1 cellular context compared by ENCODE assay signal in genomic region chr17:50139950-50140885, GRCh38.
TF ChIP-seq lines count a peak whose summit lies in the region.

No MANE protein-coding gene starts in this region.

TF ChIP-seq in HepG2, 621 proteins besides CTCF, POLR2A, EP300 and RAD21 (continued from another document and continues in another):
- TF ChIP-seq TFDP2 (CRISPR knock-in tag; IDR thresholded peaks at IDR 0.05) (no peak), ZNF468 (CRISPR knock-in tag; IDR thresholded peaks at IDR 0.05) (no peak), TIGD3 (CRISPR knock-in tag; IDR thresholded peaks at IDR 0.05; ENCODE audit: borderline replicate concordance) (no peak), PATZ1 (CRISPR knock-in tag; IDR thresholded peaks at IDR 0.05) (peak; percentile 52; the same call in 1 of the 2 replicates), TFAP4 (IDR thresholded peaks at IDR 0.05; ENCODE audit: borderline replicate concordance, low read depth) (0 out of 2 replicates have a peak, but pooled peaks have one; percentile 29), MAFF (IDR thresholded peaks at IDR 0.05; ENCODE audit: low read depth, low read length) (no peak), KMT2B (CRISPR knock-in tag; IDR thresholded peaks at IDR 0.05) (no peak), ZBTB38 (CRISPR knock-in tag; IDR thresholded peaks at IDR 0.05) (peak; percentile 70), IRF1 (CRISPR knock-in tag; IDR thresholded peaks at IDR 0.05; ENCODE audit: low read depth) (no peak), REPIN1 (CRISPR knock-in tag; IDR thresholded peaks at IDR 0.05; ENCODE audit: borderline replicate concordance, low read depth) (0 out of 2 replicates have a peak, but pooled peaks have one; percentile 29), ZBTB33 (CRISPR knock-in tag; IDR thresholded peaks at IDR 0.05) (0 out of 2 replicates have a peak, but pooled peaks have one; percentile 10), ZNF256 (CRISPR knock-in tag; conservative IDR thresholded peaks at IDR 0.05) (no peak), GLMP (CRISPR knock-in tag; IDR thresholded peaks at IDR 0.05; ENCODE audit: borderline replicate concordance) (no peak), HMGXB3 (CRISPR knock-in tag; IDR thresholded peaks at IDR 0.05; ENCODE audit: borderline replicate concordance) (no peak), RFXANK (CRISPR knock-in tag; IDR thresholded peaks at IDR 0.05) (no peak), NFYC (CRISPR knock-in tag; IDR thresholded peaks at IDR 0.05) (no peak), CHD4 (IDR thresholded peaks at IDR 0.05; ENCODE audit: borderline replicate concordance, low read length) (no peak), MEIS1 (CRISPR knock-in tag; IDR thresholded peaks at IDR 0.05; ENCODE audit: borderline replicate concordance) (no peak; the same call in 1 of the 2 replicates), SNRNP70 (IDR thresholded peaks at IDR 0.05; ENCODE audit: low read depth, low read length) (no peak), RORA (CRISPR knock-in tag; IDR thresholded peaks at IDR 0.05) (no peak), SIX4 (CRISPR knock-in tag; IDR thresholded peaks at IDR 0.05) (no peak), ELF3 (CRISPR knock-in tag; IDR thresholded peaks at IDR 0.05) (peak; percentile 23; the same call in 1 of the 2 replicates), SKI (IDR thresholded peaks at IDR 0.05; ENCODE audit: partially characterized antibody) (peak; percentile 17), KAT8 (CRISPR knock-in tag; IDR thresholded peaks at IDR 0.05) (no peak), NR2F6 (IDR thresholded peaks at IDR 0.05) (no peak), NR2F6 (CRISPR knock-in tag; IDR thresholded peaks at IDR 0.05) (0 out of 2 replicates have a peak, but pooled peaks have one; percentile 6), ZNF605 (CRISPR knock-in tag; IDR thresholded peaks at IDR 0.05) (0 out of 2 replicates have a peak, but pooled peaks have one; percentile 48), ZKSCAN1 (IDR thresholded peaks at IDR 0.05; ENCODE audit: low read length) (no peak), UBTF (CRISPR knock-in tag; IDR thresholded peaks at IDR 0.05) (0 out of 2 replicates have a peak, but pooled peaks have one; percentile 20), ZNF574 (CRISPR knock-in tag; IDR thresholded peaks at IDR 0.05) (peak; percentile 61), SUZ12 (IDR thresholded peaks at IDR 0.05; ENCODE audit: low read depth, low read length) (no peak), MIER2 (CRISPR knock-in tag; IDR thresholded peaks at IDR 0.05) (no peak), ZFX (CRISPR knock-in tag; IDR thresholded peaks at IDR 0.05; ENCODE audit: low read depth) (0 out of 2 replicates have a peak, but pooled peaks have one; percentile 38), SPEN (CRISPR knock-in tag; IDR thresholded peaks at IDR 0.05; ENCODE audit: low read depth) (0 out of 2 replicates have a peak, but pooled peaks have one; percentile 3), ZSCAN5A (CRISPR knock-in tag; IDR thresholded peaks at IDR 0.05; ENCODE audit: borderline replicate concordance) (no peak), NR1H2 (CRISPR knock-in tag; IDR thresholded peaks at IDR 0.05; ENCODE audit: borderline replicate concordance, low read depth) (no peak), ZNF253 (CRISPR knock-in tag; IDR thresholded peaks at IDR 0.05; ENCODE audit: borderline replicate concordance) (0 out of 2 replicates have a peak, but pooled peaks have one; percentile 28), SRSF1 (optimal IDR thresholded peaks at IDR 0.05; ENCODE audit: low read depth, low read length) (no peak)
